Comparison of ENCODE assay signal across 8 cellular contexts in the genomic region with DNA sequence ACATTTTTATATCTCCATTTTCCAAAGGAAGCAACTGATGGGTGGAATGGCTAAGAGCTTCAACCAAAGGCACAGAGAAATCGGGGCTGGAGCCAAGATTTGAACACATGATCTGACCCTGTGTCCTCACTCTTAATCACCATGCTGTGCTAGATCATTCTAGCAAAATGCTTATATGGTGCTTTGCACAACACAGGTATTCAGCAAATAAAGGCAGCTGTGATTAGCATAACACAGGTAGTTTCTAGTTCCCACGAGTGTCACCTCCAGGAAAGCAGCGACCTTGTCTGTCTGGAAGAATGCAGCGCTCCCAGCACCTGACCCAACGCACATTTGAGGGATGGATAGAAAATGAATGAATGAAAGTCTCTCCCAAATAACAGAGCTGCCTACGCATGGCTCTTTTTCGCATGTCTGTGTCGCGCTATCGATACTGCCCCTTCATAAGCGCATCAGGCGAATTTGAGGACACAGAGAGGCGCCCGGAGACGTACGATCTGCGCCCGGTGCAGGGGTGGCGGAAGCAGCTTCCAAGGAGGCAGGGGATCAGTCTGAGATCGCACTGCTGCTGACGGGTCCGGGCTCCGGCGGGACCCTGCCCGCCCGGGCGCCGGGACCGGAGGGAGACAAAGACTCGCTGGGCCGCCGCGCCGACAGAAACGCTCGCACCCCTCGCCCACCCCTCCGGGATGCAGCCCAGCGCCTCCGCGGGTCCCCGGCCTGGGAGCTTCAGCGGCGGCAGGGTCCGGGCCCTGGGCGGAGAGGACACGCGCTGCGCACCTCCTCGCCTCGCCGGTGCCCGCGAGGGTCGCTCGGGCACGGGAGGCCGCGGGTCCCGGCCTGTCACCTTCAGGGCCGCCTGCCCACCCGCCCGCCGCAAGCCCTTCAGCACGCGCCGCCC. TPM values are rescaled to one million over a fixed set of nuclear protein-coding genes. Genes with fewer than 3 reads are reported as not detected.
DNase-seq lines count a peak whose midpoint lies in the region; ATAC-seq lines count a peak whose summit lies in the region.

No MANE protein-coding gene starts in this region.

- no peaks in the 10 kb centered on the region; the same call in 1 of the 2 replicates for H3K9me3 ChIP-seq in ES-I3 (ENCODE audit: control insufficient read depth, insufficient read depth, low read length)

- DNase-seq in Jurkat, Clone E6-1 (ENCODE audit: low read depth, low spot score) = no peak
- DNase-seq in left ventricle myocardium superior (peak; percentile 44), sciatic nerve (ENCODE audit: low spot score) (peak; percentile 65), LoVo (ENCODE audit: low spot score) (no peak)
- no peak for DNase-seq in effector CD8-positive, alpha-beta T cell (lab: John Stamatoyannopoulos, UW)

- peak overlapping the region; percentile 88 for H3K4me3 Mint-ChIP-seq in activated naive CD4-positive, alpha-beta T cell treated with anti-CD3 and anti-CD28 coated beads, Interleukin-2, amount 50 U/mL, for 24 hours

- ATAC-seq in GM21526 (IDR thresholded peaks at IDR 0.05; ENCODE audit: low FRiP score, unreplicated experiment) (peak; percentile 29), left ventricle myocardium superior (peak; percentile 1), sciatic nerve (no peak)

- peaks cover 6% of the 10 kb centered on the region; the same call in 1 of the 2 replicates for H3K4me1 ChIP-seq in ES-I3 (ENCODE audit: insufficient read depth, low read length)

- intact Hi-C loops in left ventricle myocardium superior (cut with micrococcal nuclease) = no loop called here
- intact Hi-C loops in sciatic nerve (cut with DNase I) = no loop called here

- peaks cover 43% of the 10 kb centered on the region for H3K4me1 Mint-ChIP-seq in activated naive CD4-positive, alpha-beta T cell treated with anti-CD3 and anti-CD28 coated beads, Interleukin-2, amount 50 U/mL, for 24 hours

- H3K36me3 ChIP-seq in ES-I3 (ENCODE audit: insufficient read depth, low read length) = no peaks in the 10 kb centered on the region

- no peaks in the 10 kb centered on the region for H3K9me3 Mint-ChIP-seq in activated naive CD4-positive, alpha-beta T cell treated with anti-CD3 and anti-CD28 coated beads, Interleukin-2, amount 50 U/mL, for 24 hours

- H3K36me3 Mint-ChIP-seq in activated naive CD4-positive, alpha-beta T cell treated with anti-CD3 and anti-CD28 coated beads, Interleukin-2, amount 50 U/mL, for 24 hours = peaks cover 3% of the 10 kb centered on the region

- H3K27me3 Mint-ChIP-seq in activated naive CD4-positive, alpha-beta T cell treated with anti-CD3 and anti-CD28 coated beads, Interleukin-2, amount 50 U/mL, for 24 hours = no peaks in the 10 kb centered on the region

- H3K27ac Mint-ChIP-seq in activated naive CD4-positive, alpha-beta T cell treated with anti-CD3 and anti-CD28 coated beads, Interleukin-2, amount 50 U/mL, for 24 hours = no peak overlapping the region

- peak overlapping the region; percentile 90 for H3K9ac ChIP-seq in ES-I3 (ENCODE audit: low read depth, low read length)

- peak overlapping the region; percentile 70 for H3K4me3 ChIP-seq in Jurkat, Clone E6-1 (ENCODE audit: low read length)

RNA-seq across cellular contexts. Expression of gene EPS15L1, which starts 0.6 kb away (rescaled TPM):
- polyA plus RNA-seq in Jurkat, Clone E6-1 (2012; ENCODE audit: insufficient read depth, insufficient read length) = 29.6 TPM
- total RNA-seq in left ventricle myocardium superior = 81.2 TPM
- total RNA-seq in sciatic nerve = 50.6 TPM

RNA-seq across cellular contexts. Expression of gene CALR3, which starts 24.8 kb away (rescaled TPM):
- polyA plus RNA-seq in Jurkat, Clone E6-1 (2012; ENCODE audit: insufficient read depth, insufficient read length) = not detected
- total RNA-seq in left ventricle myocardium superior (not detected), sciatic nerve (not detected)

RNA-seq across cellular contexts. Expression of gene C19orf44, which starts 25.0 kb away (rescaled TPM):
- 5.0 TPM for polyA plus RNA-seq in Jurkat, Clone E6-1 (2012; ENCODE audit: insufficient read depth, insufficient read length)
- 4.3 TPM for total RNA-seq in left ventricle myocardium superior
- total RNA-seq in sciatic nerve = 11.2 TPM

Comparison
In these comparisons a context has a peak if more than half of its experiments do, and no peak if none do; other contexts are left out.
1. DNase-seq: peak in left ventricle myocardium superior (single experiment) and sciatic nerve (single experiment); none in Jurkat, Clone E6-1 (single experiment), effector CD8-positive, alpha-beta T cell (single experiment) and LoVo (single experiment).